Comparison of ENCODE assay signal across 27 cellular contexts in genomic region chr2:39171618-39172017, GRCh38.
"Had no signal": no experiment of that assay in that cellular context is flagged by ENCODE, and none has a peak within 500 bp of the region (broad histone marks: within the 10 kb centered on the region; RNA-seq: fewer than 3 reads in every experiment).

No MANE protein-coding gene starts in this region.

- H2AFZ ChIP-seq: hepatocyte had no signal

- H3K27me3 ChIP-seq: esophagus muscularis mucosa, foreskin keratinocyte, gastroesophageal sphincter, heart left ventricle, hepatocyte, spleen, stomach, thyroid gland, vagina had no signal

- H3K4me1 ChIP-seq: esophagus muscularis mucosa, foreskin keratinocyte, gastroesophageal sphincter, heart left ventricle, psoas muscle, spleen, stomach, thyroid gland, vagina had no signal

- ATAC-seq: foreskin keratinocyte; gastroesophageal sphincter; heart left ventricle; left lobe of liver; mucosa of descending colon; psoas muscle; right cardiac atrium; stimulated activated naive B cell treated with anti-CD40 and anti-IgM and Interleukin-4, amounts not matched to agents 10 μg/mL and 1 μg/mL and 100 μg/mL, for 72 hours had no signal

- H3K4me1 Mint-ChIP-seq: naive B cell; nephron; stimulated activated naive B cell treated with anti-CD40 and anti-IgM and Interleukin-4, amounts not matched to agents 10 μg/mL and 1 μg/mL and 100 μg/mL, for 72 hours had no signal

- H3K4me2 ChIP-seq: hepatocyte had no signal

- H3K4me3 Mint-ChIP-seq: mesothelial cell of epicardium; naive B cell; nephron; stimulated activated naive B cell treated with anti-CD40 and anti-IgM and Interleukin-4, amounts not matched to agents 10 μg/mL and 1 μg/mL and 100 μg/mL, for 72 hours had no signal

- H3K27ac ChIP-seq: coronary artery, esophagus muscularis mucosa, foreskin keratinocyte, gastroesophageal sphincter, heart left ventricle, hepatocyte, psoas muscle, skin epidermis, spleen, stomach, thyroid gland, vagina had no signal

- H3K27ac Mint-ChIP-seq: nephron; stimulated activated naive B cell treated with anti-CD40 and anti-IgM and Interleukin-4, amounts not matched to agents 10 μg/mL and 1 μg/mL and 100 μg/mL, for 72 hours had no signal

- H3K27me3 Mint-ChIP-seq: naive B cell; stimulated activated naive B cell treated with anti-CD40 and anti-IgM and Interleukin-4, amounts not matched to agents 10 μg/mL and 1 μg/mL and 100 μg/mL, for 72 hours had no signal

- H3K9me3 Mint-ChIP-seq: mesothelial cell of epicardium; naive B cell; nephron; stimulated activated naive B cell treated with anti-CD40 and anti-IgM and Interleukin-4, amounts not matched to agents 10 μg/mL and 1 μg/mL and 100 μg/mL, for 72 hours had no signal

- H3K36me3 Mint-ChIP-seq: mesothelial cell of epicardium; naive B cell; stimulated activated naive B cell treated with anti-CD40 and anti-IgM and Interleukin-4, amounts not matched to agents 10 μg/mL and 1 μg/mL and 100 μg/mL, for 72 hours had no signal

- DNase-seq: dermis blood vessel endothelial cell; effector memory CD4-positive, alpha-beta T cell; foreskin keratinocyte; heart left ventricle; kidney; mesenchymal stem cell; mucosa of descending colon; naive B cell; nucleus accumbens; psoas muscle; right cardiac atrium; spleen; stimulated activated CD4-positive, alpha-beta T cell treated with anti-CD3 and anti-CD28 coated beads, Interleukin-4, amount 100 ng/mL, for 4 hours; stimulated activated naive B cell treated with anti-CD40 and anti-IgM and Interleukin-4, amounts not matched to agents 10 μg/mL and 1 μg/mL and 100 μg/mL, for 72 hours; stomach; thyroid gland; trophoblast cell had no signal

- H3K9me3 ChIP-seq: esophagus muscularis mucosa, gastroesophageal sphincter, heart left ventricle, mucosa of descending colon, psoas muscle, spleen, stomach, thyroid gland, vagina had no signal

- H3K79me2 ChIP-seq: hepatocyte had no signal

- H3K4me3 ChIP-seq: coronary artery, esophagus muscularis mucosa, gastroesophageal sphincter, heart left ventricle, hepatocyte, lung, mucosa of descending colon, psoas muscle, skin epidermis, spleen, stomach, thyroid gland, vagina had no signal

- H3K36me3 ChIP-seq: esophagus muscularis mucosa, gastroesophageal sphincter, heart left ventricle, spleen, stomach, thyroid gland, vagina had no signal
